ENCODE assay signal across 27 cellular contexts in the genomic region with DNA sequence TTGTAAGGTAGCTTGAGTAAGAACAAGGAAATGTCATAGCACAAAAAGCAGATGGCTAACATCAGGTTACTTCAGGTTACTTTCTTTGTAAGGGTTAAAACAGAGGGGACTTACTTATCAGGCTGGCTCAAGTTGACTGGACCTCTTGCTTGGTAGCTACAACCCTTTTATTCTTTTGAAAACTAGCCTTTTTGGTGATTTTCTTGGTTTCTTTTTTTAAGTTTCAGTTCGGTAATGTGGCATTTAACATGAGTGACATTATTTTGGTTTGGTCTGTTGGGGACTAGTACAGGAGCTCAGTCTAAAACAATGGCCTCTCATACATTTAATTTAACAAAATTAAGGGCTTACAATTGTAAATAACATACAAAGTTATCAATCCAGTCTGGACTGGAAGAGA.
"Had no signal": no experiment of that assay in that cellular context is flagged by ENCODE, and none has a peak within 500 bp of the region (broad histone marks: within the 10 kb centered on the region; RNA-seq: fewer than 3 reads in every experiment).

No MANE protein-coding gene starts in this region.

- H3K4me2 ChIP-seq: smooth muscle cell had no signal

- H3K27me3 ChIP-seq: body of pancreas, cardiac muscle cell, foreskin keratinocyte, stomach, suprapubic skin, transverse colon, uterus had no signal

- H3K27ac ChIP-seq: body of pancreas, cardiac muscle cell, foreskin keratinocyte, stomach, suprapubic skin, transverse colon, uterus had no signal

- H3K9me3 ChIP-seq: body of pancreas, suprapubic skin, transverse colon, uterus had no signal

- H3K4me1 ChIP-seq: body of pancreas, foreskin keratinocyte, suprapubic skin, transverse colon, uterus had no signal

- H3K36me3 ChIP-seq: cardiac muscle cell, stomach, suprapubic skin, transverse colon, uterus had no signal

- H3K27ac Mint-ChIP-seq: activated B cell treated with CpG ODN at 0.5 μM for 24 hours; activated CD4-positive, alpha-beta memory T cell treated with anti-CD3 and anti-CD28 coated beads, Interleukin-2, amount 10 ng/mL, durations not matched to agents 7 days and 5 days; activated CD8-positive, alpha-beta memory T cell treated with anti-CD3 and anti-CD28 coated beads, Interleukin-2, amount 10 ng/mL, durations not matched to agents 7 days and 5 days; activated naive CD8-positive, alpha-beta T cell treated with anti-CD3 and anti-CD28 coated beads, Interleukin-2, amount 50 U/mL, for 24 hours; memory B cell; nephron; stimulated activated memory B cell treated with anti-CD40 and anti-IgM and Interleukin-4, amounts not matched to agents 10 μg/mL and 1 μg/mL and 100 μg/mL, for 72 hours had no signal

- H3K4me3 Mint-ChIP-seq: activated B cell treated with CpG ODN at 0.5 μM for 24 hours; activated CD4-positive, alpha-beta memory T cell treated with anti-CD3 and anti-CD28 coated beads, Interleukin-2, amount 10 ng/mL, durations not matched to agents 7 days and 5 days; activated CD8-positive, alpha-beta memory T cell treated with anti-CD3 and anti-CD28 coated beads, Interleukin-2, amount 10 ng/mL, durations not matched to agents 7 days and 5 days; activated naive CD8-positive, alpha-beta T cell treated with anti-CD3 and anti-CD28 coated beads, Interleukin-2, amount 50 U/mL, for 24 hours; memory B cell; nephron; stimulated activated memory B cell treated with anti-CD40 and anti-IgM and Interleukin-4, amounts not matched to agents 10 μg/mL and 1 μg/mL and 100 μg/mL, for 72 hours had no signal

- H3K36me3 Mint-ChIP-seq: activated CD8-positive, alpha-beta memory T cell treated with anti-CD3 and anti-CD28 coated beads, Interleukin-2, amount 10 ng/mL, durations not matched to agents 7 days and 5 days; memory B cell; stimulated activated memory B cell treated with anti-CD40 and anti-IgM and Interleukin-4, amounts not matched to agents 10 μg/mL and 1 μg/mL and 100 μg/mL, for 72 hours had no signal

- H3K4me3 ChIP-seq: body of pancreas, cardiac muscle cell, smooth muscle cell, stomach, suprapubic skin, transverse colon, uterus had no signal

- H3K27me3 Mint-ChIP-seq: activated B cell treated with CpG ODN at 0.5 μM for 24 hours; activated CD4-positive, alpha-beta memory T cell treated with anti-CD3 and anti-CD28 coated beads, Interleukin-2, amount 10 ng/mL, durations not matched to agents 7 days and 5 days; activated CD8-positive, alpha-beta memory T cell treated with anti-CD3 and anti-CD28 coated beads, Interleukin-2, amount 10 ng/mL, durations not matched to agents 7 days and 5 days; activated naive CD8-positive, alpha-beta T cell treated with anti-CD3 and anti-CD28 coated beads, Interleukin-2, amount 50 U/mL, for 24 hours; memory B cell; stimulated activated memory B cell treated with anti-CD40 and anti-IgM and Interleukin-4, amounts not matched to agents 10 μg/mL and 1 μg/mL and 100 μg/mL, for 72 hours had no signal

- H3K4me1 Mint-ChIP-seq: activated B cell treated with CpG ODN at 0.5 μM for 24 hours; activated CD4-positive, alpha-beta memory T cell treated with anti-CD3 and anti-CD28 coated beads, Interleukin-2, amount 10 ng/mL, durations not matched to agents 7 days and 5 days; activated CD8-positive, alpha-beta memory T cell treated with anti-CD3 and anti-CD28 coated beads, Interleukin-2, amount 10 ng/mL, durations not matched to agents 7 days and 5 days; activated naive CD8-positive, alpha-beta T cell treated with anti-CD3 and anti-CD28 coated beads, Interleukin-2, amount 50 U/mL, for 24 hours; memory B cell; nephron; stimulated activated memory B cell treated with anti-CD40 and anti-IgM and Interleukin-4, amounts not matched to agents 10 μg/mL and 1 μg/mL and 100 μg/mL, for 72 hours had no signal

- DNase-seq: activated B cell treated with CpG ODN at 0.5 μM for 24 hours; activated CD4-positive, alpha-beta memory T cell treated with anti-CD3 and anti-CD28 coated beads, Interleukin-2, amount 10 ng/mL, durations not matched to agents 7 days and 5 days; activated CD4-positive, alpha-beta T cell treated with anti-CD3 and anti-CD28 coated beads for 4 hours; activated CD8-positive, alpha-beta memory T cell treated with anti-CD3 and anti-CD28 coated beads, Interleukin-2, amount 10 ng/mL, durations not matched to agents 7 days and 5 days; activated effector memory CD4-positive, alpha-beta T cell treated with anti-CD3 and anti-CD28 coated beads, Interleukin-2, amount 50 U/mL, for 16 hours; activated naive CD4-positive, alpha-beta T cell treated with anti-CD3 and anti-CD28 coated beads, Interleukin-2, amount 50 U/mL, for 16 hours; activated naive CD8-positive, alpha-beta T cell treated with anti-CD3 and anti-CD28 coated beads, Interleukin-2, amount 50 U/mL, for 24 hours; activated T-cell treated with anti-CD3 and anti-CD28 coated beads for 4 hours; anterior cingulate cortex; body of pancreas; cortex of kidney; foreskin keratinocyte; left colon; occipital lobe; posterior cingulate gyrus; stimulated activated CD4-positive, alpha-beta T cell treated with anti-CD3 and anti-CD28 coated beads, Interleukin-15, amount 100 ng/mL, for 24 hours; stomach; T1000; transverse colon; uterus had no signal

- ATAC-seq: activated CD8-positive, alpha-beta memory T cell treated with anti-CD3 and anti-CD28 coated beads, Interleukin-2, amount 10 ng/mL, durations not matched to agents 7 days and 5 days; activated naive CD8-positive, alpha-beta T cell treated with anti-CD3 and anti-CD28 coated beads, Interleukin-2, amount 50 U/mL, for 24 hours; body of pancreas; foreskin keratinocyte; left colon; sciatic nerve; stimulated activated memory B cell treated with anti-CD40 and anti-IgM and Interleukin-4, amounts not matched to agents 10 μg/mL and 1 μg/mL and 100 μg/mL, for 72 hours had no signal

- H3K9me3 Mint-ChIP-seq: nephron had no signal
